In genomic region chr20:53578492-53579222, GRCh38 we compare ENCODE assay signal across 8 cellular contexts. TPM values are rescaled to one million over a fixed set of nuclear protein-coding genes. Genes with fewer than 3 reads are reported as not detected.
DNase-seq lines count a peak whose midpoint lies in the region; ATAC-seq lines count a peak whose summit lies in the region.

No MANE protein-coding gene starts in this region.

- ATAC-seq in HG02798 (IDR thresholded peaks at IDR 0.05; ENCODE audit: poor library complexity, unreplicated experiment) (peak; percentile 32), left colon (peak; percentile 56), HG03045 (IDR thresholded peaks at IDR 0.05; ENCODE audit: unreplicated experiment) (no peak)

- DNase-seq in G401 (ENCODE audit: low spot score), result peak; percentile 83
- DNase-seq in NCI-H2107 (lab: John Stamatoyannopoulos, UW), result peak; percentile 95
- peak; percentile 40 for DNase-seq in T-helper 22 cell (ENCODE audit: low read depth)
- peak; percentile 85 for DNase-seq in cerebellar cortex (ENCODE audit: low spot score)
- DNase-seq in left colon, result peak in 1 of 2 donors; percentile 50
- DNase-seq in stimulated activated CD4-positive, alpha-beta T cell treated with anti-CD3 and anti-CD28 coated beads, Interleukin-2, amount 100 ng/mL, for 48 hours, result peak; percentile 56 to 64

- intact Hi-C loops in left colon (cut with DNase I, micrococcal nuclease), result loop anchor here in 1 of 2 donors (2.0 to 10.0 kb wide), 5 partner anchors 249 to 476 kb away; no protein-coding TSS in a partner anchor

- in situ Hi-C loops in G401 (cut with HindIII; ENCODE audit: low sequenced_read_pairs), result no loop called here

RNA-seq across cellular contexts. Expression of gene ZNF217, which starts 15.0 kb away (rescaled TPM):
- total RNA-seq in G401 (2014; rRNA removed; shearing (Covaris generic)), result 63.4 and 79.3 TPM in 2 replicates
- total RNA-seq in left colon, result 10 to 100 TPM; 58.2 to 70.0 TPM
